In genomic region chr1:53505401-53505800, GRCh38 we compare ENCODE assay signal across 30 cellular contexts. TPM values are rescaled to one million over a fixed set of nuclear protein-coding genes. Genes with fewer than 3 reads are reported as not detected.
"Had no signal": no experiment of that assay in that cellular context is flagged by ENCODE, and none has a peak within 500 bp of the region (broad histone marks: within the 10 kb centered on the region; RNA-seq: fewer than 3 reads in every experiment).

No MANE protein-coding gene starts in this region.

- H3K4me1 ChIP-seq: breast epithelium, Peyer's patch had no signal

- H3K9me3 ChIP-seq: breast epithelium, MG63, Peyer's patch had no signal

- H3K27me3 ChIP-seq: MG63, Peyer's patch had no signal

- H3K36me3 ChIP-seq: breast epithelium, MG63, Peyer's patch had no signal

- H3K27ac ChIP-seq: breast epithelium, Peyer's patch, RWPE1 had no signal

- ATAC-seq: activated T-helper 17 cell treated with anti-CD3 and anti-CD28 coated beads, Interleukin-2, amount 50 U/mL, for 72 hours; T-helper 17 cell had no signal

- DNase-seq: activated B cell treated with CpG ODN at 0.5 μM for 24 hours; activated CD4-positive, alpha-beta memory T cell treated with anti-CD3 and anti-CD28 coated beads for 36 hours; activated CD4-positive, alpha-beta T cell treated with anti-CD3 and anti-CD28 coated beads, Interleukin-2, amount 10 ng/mL, durations not matched to agents 7 days and 5 days; activated CD8-positive, alpha-beta memory T cell treated with anti-CD3 and anti-CD28 coated beads for 24 hours; activated gamma-delta T cell treated with Interleukin-2 at 50 U/mL for 16 hours; activated naive CD4-positive, alpha-beta T cell treated with anti-CD3 and anti-CD28 coated beads, Interleukin-2, amount 10 ng/mL, durations not matched to agents 7 days and 5 days; activated naive CD8-positive, alpha-beta T cell treated with anti-CD3 and anti-CD28 coated beads for 36 hours; activated T-cell treated with anti-CD3 and anti-CD28 coated beads, Interleukin-2, amount 50 U/mL, for 48 hours; anterior cingulate cortex; caudate nucleus; MG63; MV-4-11; NCI-H146; NCI-H187 treated with DMSO at 0.1 percent for 48 hours; NCI-H2107; NCI-H2171 treated with DMSO at 0.1 percent for 48 hours; NCI-H226; NCI-H526; NCI-H774; NK-92 treated with Interleukin-12 subunit alpha and Interleukin-12 subunit beta, amount 100 ng/mL, for 24 hours; Peyer's patch; SHP77 treated with DMSO at 0.1 percent for 48 hours; T-helper 17 cell; T-helper 9 cell had no signal

- H3K4me3 ChIP-seq: breast epithelium, MG63, Peyer's patch had no signal

RNA-seq across cellular contexts. Expression of gene DMRTB1, which starts 46.2 kb away (rescaled TPM):
- total RNA-seq: activated B cell treated with CpG ODN at 0.5 μM for 24 hours; activated CD4-positive, alpha-beta memory T cell treated with anti-CD3 and anti-CD28 coated beads for 36 hours; activated naive CD8-positive, alpha-beta T cell treated with anti-CD3 and anti-CD28 coated beads for 36 hours; activated T-helper 17 cell treated with anti-CD3 and anti-CD28 coated beads, Interleukin-2, amount 50 U/mL, for 72 hours; breast epithelium; cerebellum; NCI-H460; Peyer's patch; T-helper 17 cell had no signal
- polyA plus RNA-seq: adipose tissue had no signal
